Comparison of ENCODE assay signal across 8 cellular contexts in the genomic region with DNA sequence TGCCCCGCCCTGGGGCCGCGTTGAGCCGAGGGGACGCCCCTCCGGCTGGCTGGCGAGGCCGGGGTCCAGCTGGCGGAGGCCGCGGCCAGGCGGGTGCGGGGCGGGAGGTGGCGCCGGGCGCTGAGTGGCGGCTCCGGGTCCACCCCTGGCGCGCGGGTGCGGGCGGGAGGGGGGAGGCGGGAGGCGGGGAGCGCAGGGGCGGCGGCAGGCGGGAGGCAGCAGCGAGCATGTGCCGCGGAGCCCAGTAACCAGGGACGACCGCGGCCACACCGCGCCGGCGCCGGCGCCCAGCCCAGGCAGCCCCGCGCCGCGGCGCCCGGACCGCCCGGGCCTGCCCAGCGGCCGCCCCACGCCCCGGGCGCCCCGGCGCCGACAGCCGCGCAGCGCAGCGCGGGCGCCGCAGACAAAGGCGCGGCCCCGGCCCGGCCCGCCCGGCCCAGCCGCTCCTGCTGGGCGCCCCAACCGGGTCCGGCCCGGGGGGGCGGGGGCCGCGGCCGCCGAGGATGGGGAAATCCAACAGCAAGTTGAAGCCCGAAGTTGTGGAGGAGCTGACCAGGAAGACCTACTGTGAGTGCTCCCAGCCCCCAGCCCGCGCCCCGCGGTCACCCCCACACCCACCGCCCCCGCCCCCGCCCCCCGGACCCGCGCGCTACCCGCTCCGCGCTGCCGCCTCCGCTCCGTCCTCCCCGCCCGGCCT. TPM values are rescaled to one million over a fixed set of nuclear protein-coding genes. Genes with fewer than 3 reads are reported as not detected.
DNase-seq lines count a peak whose midpoint lies in the region; ATAC-seq, FAIRE-seq and TF ChIP-seq lines count a peak whose summit lies in the region.

NCS1 (plus strand) TSS at position 244 of the 697 bp plus-strand sequence; CDS start at position 504, 260 bp downstream.

- H3K79me2 ChIP-seq in Karpas-422 (ENCODE audit: low read length) = no peaks in the 10 kb centered on the region

- CTCF ChIA-PET in T-cell (lab: Charles Lee) = interaction anchor here in 1 of 2 donors (0.6 kb wide), 1 partner anchor 66 kb away, joined by 5 read pairs; no protein-coding TSS in a partner anchor

- H3K4me1 Mint-ChIP-seq in T-cell (peaks cover 6 to 12% (median 9%) of the 10 kb centered on the region in 3 donors), progenitor cell of endocrine pancreas (ENCODE audit: low read depth) (peaks cover 2% of the 10 kb centered on the region)

- POLR2A ChIA-PET in T-cell (lab: Charles Lee) = interaction anchor here in 1 of 2 donors (0.7 kb wide), 1 partner anchor 914 kb away, joined by 4 read pairs; no protein-coding TSS in a partner anchor

- no peaks in the 10 kb centered on the region for H3K36me3 ChIP-seq in Karpas-422 (ENCODE audit: insufficient read depth, low read length)

- H3K27ac ChIP-seq in right cardiac atrium (ENCODE audit: low read length) (no peak within 1 kb of the TSS), Karpas-422 (ENCODE audit: low read length) (no peak within 1 kb of the TSS)

- H3K9me3 ChIP-seq in right cardiac atrium (ENCODE audit: control insufficient read depth, low read length) (no peaks in the 10 kb centered on the region), Karpas-422 (ENCODE audit: low read length) (no peaks in the 10 kb centered on the region)

- ATAC-seq in T-cell (replicated peaks in 1 of 4) (peak; percentile 62 to 80 (median 72)), right cardiac atrium (peak; percentile 86 to 91)

- H3K27me3 Mint-ChIP-seq in T-cell = peaks cover 16 to 31% of the 10 kb centered on the region in 2 donors
- H3K27me3 Mint-ChIP-seq in progenitor cell of endocrine pancreas = peaks cover 31% of the 10 kb centered on the region

- no peak within 1 kb of the TSS for H2AFZ ChIP-seq in Karpas-422 (ENCODE audit: low read length)

- in situ Hi-C loops in astrocyte of the cerebellum (cut with HindIII; ENCODE audit: low sequenced_read_pairs) = no loop called here

- no peak within 1 kb of the TSS for H3K9ac ChIP-seq in Karpas-422 (ENCODE audit: low read length)

- WGBS in right cardiac atrium = under 1% methylated on average over 98 of the region's 101 CpGs

- peak; percentile 47 for DNase-seq in AG09319 (ENCODE audit: extremely low read depth, low read depth)
- peak in 61 of 76 experiments; percentile 3 to 85 (median 61) for DNase-seq in HUDEP-2 (lab: John Stamatoyannopoulos, UW; ENCODE audit: unreplicated experiment in 76 of 76)
- DNase-seq in T-cell = peak in 23 of 34 experiments; percentile 6 to 45 (median 28)
- DNase-seq in astrocyte of the cerebellum (ENCODE audit: low read depth) = no peak
- peak; percentile 83 to 92 (median 92) for DNase-seq in right cardiac atrium
- peak; percentile 64 for DNase-seq in progenitor cell of endocrine pancreas (ENCODE audit: low spot score, unreplicated experiment)
- peak; percentile 92 for DNase-seq in urothelium cell line (ENCODE audit: low spot score)
- no peak for DNase-seq in Karpas-422

- H3K4me3 ChIP-seq in astrocyte of the cerebellum (ENCODE audit: low read depth, low read length) (peak within 1 kb of the TSS; percentile 66), right cardiac atrium (ENCODE audit: low read length) (peak within 1 kb of the TSS; percentile 77), Karpas-422 (ENCODE audit: low read length) (no peak within 1 kb of the TSS)

- no peak within 1 kb of the TSS for H3K4me2 ChIP-seq in Karpas-422 (ENCODE audit: low read depth, low read length, poor library complexity, severe bottlenecking)

- H3K27ac Mint-ChIP-seq in T-cell (peak within 1 kb of the TSS in 1 of 2 donors; percentile 58), progenitor cell of endocrine pancreas (peak within 1 kb of the TSS; percentile 89)

- no peak for FAIRE-seq in urothelium cell line (lab: Jason Lieb, UNC)

- no peaks in the 10 kb centered on the region for H3K27me3 ChIP-seq in right cardiac atrium (ENCODE audit: control insufficient read depth, insufficient read depth)
- no peaks in the 10 kb centered on the region for H3K27me3 ChIP-seq in Karpas-422 (ENCODE audit: low read length)

- no peaks in the 10 kb centered on the region for H3K9me3 Mint-ChIP-seq in T-cell
- no peaks in the 10 kb centered on the region for H3K9me3 Mint-ChIP-seq in progenitor cell of endocrine pancreas (ENCODE audit: low read depth)

- TF ChIP-seq CTCF in AG09319 (IDR thresholded peaks at IDR 0.05; ENCODE audit: low read depth, low read length) (no peak), astrocyte of the cerebellum (IDR thresholded peaks at IDR 0.05; ENCODE audit: low read depth, low read length, missing control alignments) (no peak), progenitor cell of endocrine pancreas (IDR thresholded peaks at IDR 0.05; ENCODE audit: unreplicated experiment) (no peak)

- intact Hi-C loops in right cardiac atrium (cut with DNase I) = no loop called here

- peak within 1 kb of the TSS; percentile 61 to 76 (median 71) for H3K4me3 Mint-ChIP-seq in T-cell
- H3K4me3 Mint-ChIP-seq in progenitor cell of endocrine pancreas (ENCODE audit: low read depth) = peak within 1 kb of the TSS; percentile 85

- H3K4me1 ChIP-seq in right cardiac atrium (ENCODE audit: control insufficient read depth, insufficient read depth, low read length) (no peaks in the 10 kb centered on the region), Karpas-422 (ENCODE audit: low read length) (no peaks in the 10 kb centered on the region)

- no peaks in the 10 kb centered on the region for H4K20me1 ChIP-seq in Karpas-422 (ENCODE audit: insufficient read depth, low read depth, low read length)

- H3K9me2 ChIP-seq in Karpas-422 (replicated peaks; ENCODE audit: insufficient read depth, low read length) = no peaks in the 10 kb centered on the region

- H3K36me3 Mint-ChIP-seq in T-cell (no peaks in the 10 kb centered on the region), progenitor cell of endocrine pancreas (ENCODE audit: insufficient read depth) (no peaks in the 10 kb centered on the region)

RNA-seq across cellular contexts. Expression of gene NCS1, which starts in this region (rescaled TPM):
- total RNA-seq in T-cell (under 1 TPM in 4 of 5 donors, not detected in 1; 0.20 to 0.82 (median 0.46) TPM), right cardiac atrium (10 to 100 TPM; 16.6 to 46.9 (median 19.0) TPM), progenitor cell of endocrine pancreas (29.0 and 33.4 TPM in 2 replicates)
- 9.3 TPM for polyA plus RNA-seq in right cardiac atrium
- not detected in 2 replicates for total RNA-seq in Karpas-422 (2014; rRNA removed; shearing (Covaris generic); ENCODE audit: low replicate concordance)

Comparison
In these comparisons a context has a peak if more than half of its experiments do, and no peak if none do; other contexts are left out.
1. RNA of gene NCS1 (total RNA-seq): 29.0 to 33.4 TPM in progenitor cell of endocrine pancreas and 16.6 to 46.9 TPM in right cardiac atrium; 0.20 to 0.82 TPM in T-cell and not detected in Karpas-422; every median in the first group is over 4 times any median in the second.
2. Peak in DNase-seq and ATAC-seq in T-cell; RNA of the gene not detected or under 1 TPM.
3. DNase-seq: peak in AG09319 (single experiment), HUDEP-2 (61 of 76), right cardiac atrium (3 of 3), progenitor cell of endocrine pancreas (single experiment) and urothelium cell line (single experiment); none in astrocyte of the cerebellum (single experiment) and Karpas-422 (single experiment).